ENCODE assay signal across 13 cellular contexts in genomic region chr9:34984049-34984448, GRCh38. TPM values are rescaled to one million over a fixed set of nuclear protein-coding genes. Genes with fewer than 3 reads are reported as not detected.
A peak's percentile ranks its signal among the peaks of the same experiment; 100 is the strongest.
DNase-seq lines count a peak whose midpoint lies in the region; ATAC-seq, FAIRE-seq and TF ChIP-seq lines count a peak whose summit lies in the region.
"Had no signal": no experiment of that assay in that cellular context is flagged by ENCODE, and none has a peak within 500 bp of the region (broad histone marks: within the 10 kb centered on the region; RNA-seq: fewer than 3 reads in every experiment).

No MANE protein-coding gene starts in this region.

- H3K36me3 Mint-ChIP-seq in neural crest cell (ENCODE audit: low read depth), result no peaks in the 10 kb centered on the region
- H3K36me3 Mint-ChIP-seq: natural killer cell, type B pancreatic cell had no signal

- H3K9ac ChIP-seq in SK-N-SH (no peak overlapping the region), GM12878 (ENCODE audit: control insufficient read depth, insufficient read depth, low read length) (no peak overlapping the region)

- H3K27ac ChIP-seq in SK-N-SH (ENCODE audit: low read depth in 2 of 2, low read length in 1 of 2) (no peak overlapping the region), GM12878 (ENCODE audit: control insufficient read depth, insufficient read depth) (no peak overlapping the region)

- BruUV-seq in GM12878 (replicated peaks; lab: Mats Ljungman, UMichigan), result no TSS peak

- no peak for TF ChIP-seq EP300 in SK-N-SH (IDR thresholded peaks at IDR 0.05; ENCODE audit: borderline replicate concordance in 1 of 2, low read depth in 1 of 2, low read length in 1 of 2)
- no peak for TF ChIP-seq EP300 in GM12878 (IDR thresholded peaks at IDR 0.05; ENCODE audit: borderline replicate concordance in 1 of 2, control insufficient read depth in 1 of 2, low read depth in 2 of 2, low read length in 2 of 2)

- H3K4me1 ChIP-seq in SK-N-SH (ENCODE audit: control insufficient read depth in 1 of 2, insufficient read depth in 2 of 2, low read depth in 1 of 2, low read length in 1 of 2) (peaks cover 0 to 37% of the 10 kb centered on the region in 2 experiments; a peak in 1 of 4 replicates), GM12878 (ENCODE audit: control insufficient read depth, insufficient read depth, low read length) (peaks cover 38% of the 10 kb centered on the region)

- POLR2A ChIA-PET in SK-N-SH (lab: Yijun Ruan, JAX), result no interaction called here
- POLR2A ChIA-PET in GM12878 (lab: Charles Lee), result interaction anchor here (0.6 kb wide), 1 partner anchor 779 kb away, joined by 4 read pairs; no protein-coding TSS in a partner anchor

- H3K9me2 ChIP-seq in SK-N-SH, result no peaks in the 10 kb centered on the region

- WGBS in SK-N-SH (ENCODE audit: low lambda C conversion rate), result 27% methylated on average over 1 of the region's 1 CpG
- 0% methylated on average over 1 of the region's 1 CpG for WGBS in GM12878 (ENCODE audit: insufficient coverage, insufficient replicate concordance, low lambda C conversion rate, missing lambda C conversion rate)

- RAD21 ChIA-PET in GM12878 (lab: Charles Lee; ENCODE audit: unreplicated experiment), result interaction anchor here (0.6 to 3.1 kb wide), 6 partner anchors 10 to 224 kb away, joined by 3 to 43 read pairs (median 10); no protein-coding TSS in a partner anchor

- no peak for FAIRE-seq in GM12878 (lab: Jason Lieb, UNC)

- no peaks in the 10 kb centered on the region for H3F3A ChIP-seq in SK-N-SH (replicated peaks; ENCODE audit: insufficient read depth)

- TF ChIP-seq POLR2A in GM12878 (IDR thresholded peaks at IDR 0.05; ENCODE audit: low read depth, low read length), result no peak

- DNase-seq in SK-N-SH (no peak), NAMALWA (ENCODE audit: low spot score) (peak; percentile 39), GM12878 (ENCODE audit: low read depth, low spot score) (no peak), neural crest cell (ENCODE audit: low read depth, low spot score) (no peak), cerebellar cortex (ENCODE audit: low spot score) (no peak), HuH-7.5 (ENCODE audit: low spot score) (no peak)
- DNase-seq: natural killer cell; NCI-H2029 treated with DMSO at 0.1 percent for 48 hours; stimulated activated CD4-positive, alpha-beta T cell treated with anti-CD3 and anti-CD28 coated beads, Interleukin-4, amount 100 ng/mL, for 1 hour had no signal

- intact Hi-C loops in GM12878 (cut with micrococcal nuclease; ENCODE audit: unreplicated experiment), result no loop called here

- CTCF ChIA-PET in SK-N-SH (lab: Yijun Ruan, JAX) (interaction anchor here (1.1 to 8.2 kb wide), 11 partner anchors 8 to 804 kb away, joined by 3 to 155 read pairs (median 11); a partner anchor contains a TSS), GM12878 (lab: Yijun Ruan, JAX) (interaction anchor here (0.6 to 3.5 kb wide), 15 partner anchors 11 to 369 kb away, joined by 3 to 86 read pairs (median 5); a partner anchor contains a TSS)

- no peaks in the 10 kb centered on the region for H3K79me2 ChIP-seq in SK-N-SH (ENCODE audit: insufficient read depth)
- no peaks in the 10 kb centered on the region for H3K79me2 ChIP-seq in GM12878 (ENCODE audit: control insufficient read depth, insufficient read depth, low read length)

- no peak overlapping the region for H3K27ac Mint-ChIP-seq in neural crest cell (ENCODE audit: unreplicated experiment)
- H3K27ac Mint-ChIP-seq: natural killer cell, type B pancreatic cell had no signal

- H3K27me3 Mint-ChIP-seq in neural crest cell (ENCODE audit: low read depth), result no peaks in the 10 kb centered on the region

- SMC1A ChIA-PET in GM12878 (lab: Charles Lee; ENCODE audit: uncharacterized antibody, unreplicated experiment), result interaction anchor here (0.6 to 3.6 kb wide), 7 partner anchors 10 to 142 kb away, joined by 3 to 54 read pairs (median 11); no protein-coding TSS in a partner anchor

- H3K4me3 Mint-ChIP-seq in neural crest cell, result peak overlapping the region; percentile 4
- H3K4me3 Mint-ChIP-seq: natural killer cell, type B pancreatic cell had no signal

- H3K27me3 ChIP-seq in SK-N-SH (ENCODE audit: insufficient read depth), result no peaks in the 10 kb centered on the region; the same call in 1 of the 2 replicates
- no peaks in the 10 kb centered on the region for H3K27me3 ChIP-seq in GM12878 (replicated peaks in 1 of 2; ENCODE audit: control insufficient read depth in 2 of 2, insufficient read depth in 2 of 2, low read length in 1 of 2)

- H3K4me3 ChIP-seq in SK-N-SH (ENCODE audit: low read depth in 2 of 2, low read length in 1 of 2) (no peak overlapping the region), GM12878 (no peak overlapping the region)

- H3K4me1 Mint-ChIP-seq in neural crest cell, result peaks cover 41% of the 10 kb centered on the region

- no peaks in the 10 kb centered on the region for H3K36me3 ChIP-seq in SK-N-SH (replicated peaks in 1 of 2; ENCODE audit: control insufficient read depth in 1 of 2, insufficient read depth in 2 of 2, low read length in 1 of 2)
- H3K36me3 ChIP-seq in GM12878 (ENCODE audit: control insufficient read depth in 2 of 2, insufficient read depth in 2 of 2, low read length in 1 of 2), result no peaks in the 10 kb centered on the region

- no peak for TF ChIP-seq RAD21 in SK-N-SH (IDR thresholded peaks at IDR 0.05; ENCODE audit: low read length)
- no peak for TF ChIP-seq RAD21 in GM12878 (IDR thresholded peaks at IDR 0.05; ENCODE audit: insufficient read depth, low read depth, low read length)

- TF ChIP-seq CTCF in SK-N-SH (IDR thresholded peaks at IDR 0.05) (no peak), GM12878 (IDR thresholded peaks at IDR 0.05 in 2 of 3, conservative IDR thresholded peaks at IDR 0.05 in 1 of 3; ENCODE audit: control insufficient read depth in 2 of 3, extremely low read depth in 1 of 3, insufficient read depth in 1 of 3, low read depth in 3 of 3, low read length in 3 of 3) (no peak), neural crest cell (conservative IDR thresholded peaks at IDR 0.05) (no peak)

- H4K20me1 ChIP-seq in SK-N-SH (ENCODE audit: insufficient read depth) (no peaks in the 10 kb centered on the region), GM12878 (ENCODE audit: control insufficient read depth, insufficient read depth) (no peaks in the 10 kb centered on the region)

- H3K9me3 Mint-ChIP-seq in neural crest cell, result no peaks in the 10 kb centered on the region
- H3K9me3 Mint-ChIP-seq: natural killer cell, type B pancreatic cell had no signal

- H3K4me2 ChIP-seq in SK-N-SH (no peak overlapping the region), GM12878 (ENCODE audit: control insufficient read depth, insufficient read depth) (no peak overlapping the region)

- H3K9me3 ChIP-seq in SK-N-SH (no peaks in the 10 kb centered on the region), GM12878 (replicated peaks; ENCODE audit: control insufficient read depth, insufficient read depth, low read length) (no peaks in the 10 kb centered on the region)

- in situ Hi-C loops in GM12878 (cut with MboI), result loop anchor here (5.0 kb wide), 1 partner anchor 87 kb away; a partner anchor contains a TSS

- H2AFZ ChIP-seq in SK-N-SH (ENCODE audit: low read depth) (no peak overlapping the region), GM12878 (ENCODE audit: control insufficient read depth, low read depth, low read length) (no peak overlapping the region)

- ATAC-seq in SK-N-SH treated with all-trans-retinoic acid at 6 μM for 48 hours (no peak), GM12878 (no peak), GM21825 (IDR thresholded peaks at IDR 0.05; ENCODE audit: unreplicated experiment) (no peak)
- ATAC-seq: natural killer cell had no signal

RNA-seq across cellular contexts. Expression of gene DNAJB5, which starts 5.5 kb away (rescaled TPM):
- 3.3 and 4.0 TPM in 2 replicates for polyA plus RNA-seq in SK-N-SH (2012; rRNA removed)
- 3.7 and 4.4 TPM in 2 replicates for polyA plus RNA-seq in SK-N-SH (2012; cell fraction: cytosol; rRNA removed)
- 3.3 and 5.0 TPM in 2 replicates for polyA plus RNA-seq in SK-N-SH (2012; cell fraction: nucleus; rRNA removed)
- 2.6 and 3.2 TPM in 2 replicates for total RNA-seq in GM12878 (2013; cell fraction: nucleolus; rRNA removed)
- total RNA-seq in GM12878 (2014; rRNA removed), result 8.6 and 8.8 TPM in 2 replicates
- total RNA-seq in GM12878 (2014; rRNA removed; fragmentation: Illumina TruSeq; extraction: Trizol), result 8.2 and 8.3 TPM in 2 replicates
- 9.3 and 9.9 TPM in 2 replicates for total RNA-seq in GM12878 (2021)
- 3.2 TPM for polyA plus RNA-seq in GM12878 (2011; ENCODE audit: low read depth)
- polyA plus RNA-seq in GM12878 (2011; rRNA removed), result 1.4 and 1.9 TPM in 2 replicates
- 3.7 and 4.3 TPM in 2 replicates for polyA plus RNA-seq in GM12878 (2011; cell fraction: cytosol; rRNA removed)
- polyA plus RNA-seq in GM12878 (2011; cell fraction: nucleus; rRNA removed), result 1.2 and 2.5 TPM in 2 replicates
- 4.8 and 5.2 TPM in 2 replicates for polyA plus RNA-seq in GM12878 (2012)
- 9.3 and 13.3 TPM in 2 replicates for polyA plus RNA-seq in GM12878 (2014; fragmentation: Illumina TruSeq; extraction: Trizol)
- 1 to 10 TPM in 1 of 2 experiments, under 1 TPM in 1; 0.92 to 1.5 TPM for polyA plus RNA-seq in GM12878 (2014; fragmentation: Nextera tagmentation; extraction: Ambion mirVana)
- polyA plus RNA-seq in GM12878 (2014; rRNA removed), result 8.9 and 9.0 TPM in 2 replicates
- 1 to 10 TPM; 4.9 to 5.4 TPM for polyA plus RNA-seq in GM12878 (2016; fragmentation: Nextera tagmentation; extraction: Ambion mirVana)
- polyA minus RNA-seq in GM12878 (2011; rRNA and poly(A)+ RNA removed), result 2.1 and 3.2 TPM in 2 replicates
- 0.53 and 0.94 TPM in 2 replicates for polyA minus RNA-seq in GM12878 (2011; cell fraction: cytosol; rRNA and poly(A)+ RNA removed)
- 0.85 and 0.86 TPM in 2 replicates for polyA minus RNA-seq in GM12878 (2011; cell fraction: nucleus; rRNA and poly(A)+ RNA removed)
- total RNA-seq in neural crest cell, result 27.1 and 28.7 TPM in 2 replicates

RNA-seq across cellular contexts. Expression of gene PHF24, which starts 26.0 kb away (rescaled TPM):
- polyA plus RNA-seq in SK-N-SH (2012; rRNA removed) (not detected in 2 replicates), GM12878 (2011; rRNA removed) (0.04 TPM in 1 of 2 replicates, not detected in the other), GM12878 (2014; fragmentation: Illumina TruSeq; extraction: Trizol) (not detected in 2 replicates), GM12878 (2014; fragmentation: Nextera tagmentation; extraction: Ambion mirVana) (under 1 TPM in 1 of 2 experiments, not detected in 1; 0.02 TPM), GM12878 (2014; rRNA removed) (0.04 TPM in 1 of 2 replicates, not detected in the other), GM12878 (2016; fragmentation: Nextera tagmentation; extraction: Ambion mirVana) (not detected)
- polyA plus RNA-seq in SK-N-SH (2012; cell fraction: cytosol; rRNA removed), result under 0.01 TPM in 2 replicates
- polyA plus RNA-seq in SK-N-SH (2012; cell fraction: nucleus; rRNA removed), result 0.01 TPM in 1 of 2 replicates, not detected in the other
- not detected in 2 replicates for total RNA-seq in GM12878 (2013; cell fraction: nucleolus; rRNA removed)
- total RNA-seq in GM12878 (2014; rRNA removed) (not detected in 2 replicates), GM12878 (2014; rRNA removed; fragmentation: Illumina TruSeq; extraction: Trizol) (not detected in 2 replicates), GM12878 (2021) (not detected in 2 replicates), neural crest cell (0.63 and 1.2 TPM in 2 replicates)
- polyA plus RNA-seq in GM12878 (2011; ENCODE audit: low read depth), result not detected
- polyA plus RNA-seq in GM12878 (2011; cell fraction: cytosol; rRNA removed), result not detected in 2 replicates
- polyA plus RNA-seq in GM12878 (2011; cell fraction: nucleus; rRNA removed), result not detected in 2 replicates
- not detected in 2 replicates for polyA plus RNA-seq in GM12878 (2012)
- polyA minus RNA-seq in GM12878 (2011; rRNA and poly(A)+ RNA removed), result not detected in 2 replicates
- polyA minus RNA-seq in GM12878 (2011; cell fraction: cytosol; rRNA and poly(A)+ RNA removed), result not detected in 2 replicates
- polyA minus RNA-seq in GM12878 (2011; cell fraction: nucleus; rRNA and poly(A)+ RNA removed), result not detected in 2 replicates
- total RNA-seq: A172, natural killer cell had no signal

Comparison
In these comparisons a context has a peak if more than half of its experiments do, and no peak if none do; other contexts are left out.
1. Of the 26 proteins assayed by ChIP-seq in both GM12878 and SK-N-SH: peak only in GM12878: none; only in SK-N-SH: none; in both: REST; in neither: 25.